ENCODE assay signal across 8 cellular contexts in the genomic region with DNA sequence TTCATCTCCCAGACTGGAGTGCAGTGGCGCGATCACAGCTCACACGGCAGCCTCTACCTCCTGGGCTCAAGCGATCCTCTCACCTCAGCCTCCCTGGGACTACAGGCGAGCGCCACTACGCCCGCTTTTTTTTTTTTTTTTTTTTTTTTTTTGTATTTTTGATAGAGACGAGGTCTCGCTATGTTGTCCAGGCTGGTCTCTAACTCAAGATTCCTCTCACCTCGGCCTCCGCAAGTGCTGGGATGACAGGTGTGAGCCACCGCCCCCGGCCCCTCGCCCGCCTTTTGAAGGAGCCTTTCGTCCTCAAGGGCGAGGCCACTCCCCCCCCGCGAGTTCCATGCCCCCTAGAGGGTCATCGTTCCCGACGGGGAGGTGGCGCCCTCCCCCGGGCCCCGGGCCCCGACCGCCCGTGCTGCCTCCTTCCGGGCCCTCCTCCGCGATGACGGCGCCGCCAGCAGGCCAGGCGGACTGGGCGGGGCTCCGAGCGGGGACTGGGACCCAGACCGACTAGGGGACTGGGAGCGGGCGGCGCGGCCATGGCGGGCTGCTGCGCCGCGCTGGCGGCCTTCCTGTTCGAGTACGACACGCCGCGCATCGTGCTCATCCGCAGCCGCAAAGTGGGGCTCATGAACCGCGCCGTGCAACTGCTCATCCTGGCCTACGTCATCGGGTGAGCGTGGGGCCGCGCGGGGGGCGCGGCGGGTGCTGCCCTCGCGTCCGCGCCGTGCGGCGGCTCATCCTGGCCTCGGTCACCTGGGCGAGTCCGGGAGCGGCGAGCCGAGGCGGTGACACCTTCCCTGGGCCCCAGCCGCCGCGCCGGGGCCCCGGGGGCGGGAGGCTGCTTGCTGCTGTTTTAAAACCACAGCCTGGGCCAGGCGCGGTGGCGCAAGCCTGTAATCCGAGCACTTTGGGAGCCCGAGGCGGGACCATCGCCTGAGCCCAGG. TPM values are rescaled to one million over a fixed set of nuclear protein-coding genes. Genes with fewer than 3 reads are reported as not detected.
A peak's percentile ranks its signal among the peaks of the same experiment; 100 is the strongest.
DNase-seq lines count a peak whose midpoint lies in the region; ATAC-seq and TF ChIP-seq lines count a peak whose summit lies in the region.

A gene with protein sequence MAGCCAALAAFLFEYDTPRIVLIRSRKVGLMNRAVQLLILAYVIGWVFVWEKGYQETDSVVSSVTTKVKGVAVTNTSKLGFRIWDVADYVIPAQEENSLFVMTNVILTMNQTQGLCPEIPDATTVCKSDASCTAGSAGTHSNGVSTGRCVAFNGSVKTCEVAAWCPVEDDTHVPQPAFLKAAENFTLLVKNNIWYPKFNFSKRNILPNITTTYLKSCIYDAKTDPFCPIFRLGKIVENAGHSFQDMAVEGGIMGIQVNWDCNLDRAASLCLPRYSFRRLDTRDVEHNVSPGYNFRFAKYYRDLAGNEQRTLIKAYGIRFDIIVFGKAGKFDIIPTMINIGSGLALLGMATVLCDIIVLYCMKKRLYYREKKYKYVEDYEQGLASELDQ (plus strand): TSS at position 501 of the 944 bp plus-strand sequence. CDS start 36 bp downstream, at position 537.

- H3K27ac Mint-ChIP-seq in neural crest cell (ENCODE audit: unreplicated experiment): peak within 1 kb of the TSS; percentile 41

- CTCF ChIA-PET in RWPE1 (lab: Yijun Ruan, JAX): interaction anchor here (0.6 kb wide), 1 partner anchor 82 kb away, joined by 4 read pairs; no protein-coding TSS in a partner anchor

- peak within 1 kb of the TSS; percentile 88 for H3K4me3 Mint-ChIP-seq in neural crest cell

- no peaks in the 10 kb centered on the region for H3K36me3 Mint-ChIP-seq in neural crest cell (ENCODE audit: low read depth)

- TF ChIP-seq CTCF in RWPE1 (conservative IDR thresholded peaks at IDR 0.05; ENCODE audit: low read depth) (peak; percentile 41), neural crest cell (conservative IDR thresholded peaks at IDR 0.05) (peak; percentile 45)

- H3K9me3 Mint-ChIP-seq in neural crest cell: no peaks in the 10 kb centered on the region

- H3K27me3 Mint-ChIP-seq in neural crest cell (ENCODE audit: low read depth): peaks cover 10% of the 10 kb centered on the region

- POLR2A ChIA-PET in RWPE1 (lab: Yijun Ruan, JAX; ENCODE audit: low non-redundant PET): no interaction called here

- H3K27ac ChIP-seq in KOPT-K1 (ENCODE audit: low read depth, low read length, poor library complexity, severe bottlenecking) (peak within 1 kb of the TSS; percentile 78), RWPE1 (peak within 1 kb of the TSS; percentile 66)

- H3K36me3 ChIP-seq in KOPT-K1 (ENCODE audit: insufficient read depth, low read length): peaks cover 19% of the 10 kb centered on the region

- ATAC-seq in GM21737 (IDR thresholded peaks at IDR 0.05; ENCODE audit: unreplicated experiment): peak; percentile 83

- peaks cover 9% of the 10 kb centered on the region for H3K4me1 Mint-ChIP-seq in neural crest cell

- H3K9me3 ChIP-seq in KOPT-K1 (ENCODE audit: insufficient read depth, low read length, poor library complexity, severe bottlenecking): no peaks in the 10 kb centered on the region

- DNase-seq in EH (ENCODE audit: low read depth): peak; percentile 80
- peak; percentile 41 for DNase-seq in RWPE1 (ENCODE audit: low spot score)
- DNase-seq in activated T-helper 9 cell treated with anti-CD3 and anti-CD28 coated beads, Interleukin-2, amount 50 U/mL, for 16 hours (ENCODE audit: low read depth): peak; percentile 79
- peak; percentile 41 for DNase-seq in fibroblast of the conjunctiva (ENCODE audit: low read depth)
- DNase-seq in neural crest cell (ENCODE audit: low read depth, low spot score): peak; percentile 63
- peak; percentile 40 for DNase-seq in stromal cell of bone marrow (ENCODE audit: low read depth)

RNA-seq across cellular contexts. Expression of the gene that starts here (rescaled TPM):
- 7.8 and 10.8 TPM in 2 replicates for total RNA-seq in neural crest cell

Comparison
In these comparisons a context has a peak if more than half of its experiments do, and no peak if none do; other contexts are left out.
1. Peak in every context shown above with its lines: DNase-seq, ATAC-seq and H3K27ac ChIP-seq.